18 cellular contexts compared by ENCODE assay signal in the genomic region with DNA sequence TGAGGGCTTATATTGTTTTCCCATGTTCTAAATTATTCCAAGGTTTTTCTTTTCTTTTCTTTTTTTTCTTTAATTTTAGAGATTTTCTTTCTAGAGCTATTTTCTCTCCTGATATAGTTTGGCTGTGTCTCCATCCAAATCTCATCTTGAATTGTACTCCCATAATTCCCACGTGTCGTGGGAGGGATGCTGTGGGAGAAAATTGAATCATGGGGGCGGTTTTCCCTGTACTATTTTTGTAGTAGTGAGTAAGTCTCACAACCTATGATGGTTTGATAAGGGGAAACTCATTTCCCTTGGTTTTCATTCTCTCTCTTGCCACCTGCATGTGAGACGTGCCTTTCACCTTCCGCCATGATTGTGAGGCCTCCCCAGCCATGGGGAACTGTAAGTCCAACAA.
DNase-seq lines count a peak whose midpoint lies in the region; ATAC-seq and TF ChIP-seq lines count a peak whose summit lies in the region.
"Had no signal": no experiment of that assay in that cellular context is flagged by ENCODE, and none has a peak within 500 bp of the region (broad histone marks: within the 10 kb centered on the region; RNA-seq: fewer than 3 reads in every experiment).

No MANE protein-coding gene starts in this region.

- H3K18ac ChIP-seq in H9 (ENCODE audit: insufficient read length, low read depth, low read length) (no peak overlapping the region), neuronal stem cell (ENCODE audit: low read length) (no peak overlapping the region)

- no peak overlapping the region for H3K4me3 Mint-ChIP-seq in H9
- H3K4me3 Mint-ChIP-seq: B cell; CD4-positive, alpha-beta T cell; CD8-positive, alpha-beta T cell had no signal

- no peaks in the 10 kb centered on the region for H3K9me3 ChIP-seq in H9 (ENCODE audit: control insufficient read depth, low read depth, low read length)
- H3K9me3 ChIP-seq in neuronal stem cell (replicated peaks in 1 of 2; ENCODE audit: control insufficient read depth in 2 of 2, insufficient read depth in 1 of 2, low read depth in 1 of 2, low read length in 2 of 2) = no peaks in the 10 kb centered on the region
- H3K9me3 ChIP-seq in lower lobe of right lung = no peaks in the 10 kb centered on the region
- H3K9me3 ChIP-seq: A549; BLaER1 treated with 17β-estradiol and CSF1 and Interleukin-3, amounts not matched to agents 10 nM and 100 nM; Caco-2 had no signal

- peak overlapping the region in 2 of 3 experiments; percentile 27 to 56; a peak in 1 of 7 replicates for H3K27ac Mint-ChIP-seq in H9
- H3K27ac Mint-ChIP-seq: B cell; CD4-positive, alpha-beta T cell; CD8-positive, alpha-beta T cell had no signal

- H4K20me1 ChIP-seq in H9 (ENCODE audit: control insufficient read depth, insufficient read depth, insufficient read length) = no peaks in the 10 kb centered on the region
- H4K20me1 ChIP-seq: BLaER1 treated with 17β-estradiol and CSF1 and Interleukin-3, amounts not matched to agents 10 nM and 100 nM had no signal

- no CpG with 5 or more reads among the region's 5 CpGs for WGBS in H9 (ENCODE audit: extremely low coverage, insufficient read length, low lambda C conversion rate)
- WGBS in neuronal stem cell (ENCODE audit: extremely low coverage in 2 of 2, insufficient read length in 2 of 2, insufficient replicate concordance in 1 of 2), 2 donors = no CpG with 5 or more reads among the region's 5 CpGs

- no peak overlapping the region for H3K4me3 ChIP-seq in neuronal stem cell (ENCODE audit: low read length in 2 of 2)
- no peak overlapping the region for H3K4me3 ChIP-seq in lower lobe of right lung
- H3K4me3 ChIP-seq: A549; BLaER1 treated with 17β-estradiol and CSF1 and Interleukin-3, amounts not matched to agents 10 nM and 100 nM had no signal

- H3K4ac ChIP-seq in H9 (ENCODE audit: low read depth, low read length) = no peak overlapping the region
- no peak overlapping the region for H3K4ac ChIP-seq in neuronal stem cell (ENCODE audit: low read length)

- H3K9ac ChIP-seq in H9 (ENCODE audit: extremely low read depth, insufficient read length, low read length) (no peak overlapping the region), neuronal stem cell (ENCODE audit: low read depth, low read length, poor library complexity) (no peak overlapping the region)
- H3K9ac ChIP-seq: BLaER1 treated with 17β-estradiol and CSF1 and Interleukin-3, amounts not matched to agents 10 nM and 100 nM had no signal

- H2BK12ac ChIP-seq in H9 (ENCODE audit: insufficient read length, low read depth, low read length) (no peak overlapping the region), neuronal stem cell (ENCODE audit: low read length) (no peak overlapping the region)

- no peak overlapping the region for H2BK15ac ChIP-seq in H9 (ENCODE audit: low read depth, low read length)
- no peak overlapping the region for H2BK15ac ChIP-seq in neuronal stem cell (ENCODE audit: low read length)

- no peak for ATAC-seq in lower lobe of right lung
- ATAC-seq: A549; CD8-positive, alpha-beta T cell had no signal

- no peak overlapping the region for H3K56ac ChIP-seq in H9 (ENCODE audit: insufficient read length, low read depth, low read length)

- TF ChIP-seq CTCF in H9 (conservative IDR thresholded peaks at IDR 0.05) (no peak), lower lobe of right lung (IDR thresholded peaks at IDR 0.05) (no peak)

- no peak overlapping the region for H3K27ac ChIP-seq in H9 (ENCODE audit: insufficient read length, low read depth, low read length)
- H3K27ac ChIP-seq in neuronal stem cell (replicated peaks; ENCODE audit: low read length) = no peak overlapping the region
- no peak overlapping the region for H3K27ac ChIP-seq in lower lobe of right lung
- H3K27ac ChIP-seq: 22Rv1; A549; BLaER1 treated with 17β-estradiol and CSF1 and Interleukin-3, amounts not matched to agents 10 nM and 100 nM; C4-2B had no signal

- H3K9me3 Mint-ChIP-seq in H9 = no peaks in the 10 kb centered on the region

- no peaks in the 10 kb centered on the region for H3K27me3 Mint-ChIP-seq in H9 (ENCODE audit: low read depth)
- H3K27me3 Mint-ChIP-seq: B cell; CD4-positive, alpha-beta T cell had no signal

- H3K79me1 ChIP-seq in H9 (ENCODE audit: insufficient read depth, low read depth, low read length, poor library complexity, severe bottlenecking) (no peaks in the 10 kb centered on the region), neuronal stem cell (ENCODE audit: low read depth, low read length) (no peaks in the 10 kb centered on the region)

- H3K4me2 ChIP-seq in H9 (ENCODE audit: insufficient read depth, insufficient read length, low read length) (no peak overlapping the region), neuronal stem cell (ENCODE audit: insufficient read depth, low read length, poor library complexity, severe bottlenecking) (no peak overlapping the region)
- H3K4me2 ChIP-seq: A549; BLaER1 treated with 17β-estradiol and CSF1 and Interleukin-3, amounts not matched to agents 10 nM and 100 nM had no signal

- no peak overlapping the region for H3K14ac ChIP-seq in H9 (ENCODE audit: insufficient read depth, low read length)
- H3K14ac ChIP-seq in neuronal stem cell (ENCODE audit: low read length) = no peak overlapping the region

- DNase-seq in H9 = no peak
- DNase-seq in RPMI7951 (ENCODE audit: low read depth) = peak; percentile 7
- no peak for DNase-seq in neuronal stem cell (ENCODE audit: low spot score)
- DNase-seq in lower lobe of right lung = no peak
- no peak for DNase-seq in HT-29 (ENCODE audit: low spot score)
- no peak for DNase-seq in T1000 (lab: John Stamatoyannopoulos, UW)
- DNase-seq: AML-193; Caco-2; Calu3; CD4-positive, alpha-beta T cell; CD8-positive, alpha-beta T cell; DMS79 treated with DMSO at 0.1 percent for 48 hours; GF-D8 had no signal

- H3K23me2 ChIP-seq in H9 (ENCODE audit: insufficient read length, low read depth, low read length, poor library complexity, severe bottlenecking) = no peaks in the 10 kb centered on the region

- H2BK120ac ChIP-seq in H9 (ENCODE audit: low read depth, low read length, poor library complexity, severe bottlenecking) = no peak overlapping the region
- no peak overlapping the region for H2BK120ac ChIP-seq in neuronal stem cell (ENCODE audit: low read depth, low read length)

- H2AK5ac ChIP-seq in H9 (ENCODE audit: insufficient read length, low read length) = no peak overlapping the region
- no peak overlapping the region for H2AK5ac ChIP-seq in neuronal stem cell (ENCODE audit: low read depth, low read length)

- H3K36me3 Mint-ChIP-seq in H9 (ENCODE audit: insufficient read depth in 1 of 3, low read depth in 3 of 3) = peaks cover 0 to 27% (median 8%) of the 10 kb centered on the region in 3 experiments; a peak in 5 of 7 replicates
- H3K36me3 Mint-ChIP-seq: CD8-positive, alpha-beta T cell had no signal

- H4K91ac ChIP-seq in H9 (ENCODE audit: insufficient read length, low read depth, low read length) (no peak overlapping the region), neuronal stem cell (ENCODE audit: low read depth, low read length, poor library complexity) (no peak overlapping the region)

- H3K79me2 ChIP-seq in H9 (ENCODE audit: insufficient read depth, low read length) = no peaks in the 10 kb centered on the region

- 0 out of 2 replicates have a peak, but pooled peaks cover 3% of the 10 kb centered on the region for H3K4me1 ChIP-seq in H9 (ENCODE audit: insufficient read depth, low read length)
- H3K4me1 ChIP-seq in neuronal stem cell (ENCODE audit: control insufficient read depth in 2 of 2, insufficient read depth in 1 of 2, low read depth in 1 of 2, low read length in 2 of 2) = no peaks in the 10 kb centered on the region
- H3K4me1 ChIP-seq in lower lobe of right lung = no peaks in the 10 kb centered on the region
- H3K4me1 ChIP-seq: A549; BLaER1 treated with 17β-estradiol and CSF1 and Interleukin-3, amounts not matched to agents 10 nM and 100 nM; Caco-2 had no signal

- H3K27me3 ChIP-seq in H9 (ENCODE audit: insufficient read depth, low read length) (no peaks in the 10 kb centered on the region), neuronal stem cell (ENCODE audit: control insufficient read depth in 3 of 3, insufficient read depth in 3 of 3, low read depth in 1 of 3, low read length in 3 of 3) (no peaks in the 10 kb centered on the region), lower lobe of right lung (ENCODE audit: low read depth) (no peaks in the 10 kb centered on the region)
- H3K27me3 ChIP-seq: BLaER1 treated with 17β-estradiol and CSF1 and Interleukin-3, amounts not matched to agents 10 nM and 100 nM had no signal

- H2AFZ ChIP-seq in H9 (ENCODE audit: low read length) = no peak overlapping the region
- H2AFZ ChIP-seq in neuronal stem cell (ENCODE audit: low read length) = peak overlapping the region; percentile 35

- H4K8ac ChIP-seq in H9 (replicated peaks; ENCODE audit: insufficient read length, low read depth, low read length) (no peak overlapping the region), neuronal stem cell (ENCODE audit: low read depth, low read length) (no peak overlapping the region)

- H3K36me3 ChIP-seq in neuronal stem cell (replicated peaks in 1 of 2; ENCODE audit: control insufficient read depth in 2 of 2, insufficient read depth in 2 of 2, low read length in 2 of 2) (no peaks in the 10 kb centered on the region), lower lobe of right lung (no peaks in the 10 kb centered on the region)
- H3K36me3 ChIP-seq: BLaER1 treated with 17β-estradiol and CSF1 and Interleukin-3, amounts not matched to agents 10 nM and 100 nM had no signal

- H3K23ac ChIP-seq in H9 (ENCODE audit: insufficient read length, low read depth, low read length) (no peak overlapping the region), neuronal stem cell (ENCODE audit: low read depth, low read length, poor library complexity) (no peak overlapping the region)

- H3K4me1 Mint-ChIP-seq in H9 = peaks cover 18 to 20% of the 10 kb centered on the region in 2 experiments
- H3K4me1 Mint-ChIP-seq: B cell had no signal

- intact Hi-C loops in lower lobe of right lung (cut with DNase I) = no loop called here

- no peak overlapping the region for H2BK5ac ChIP-seq in H9 (ENCODE audit: insufficient read length, low read length)
- H2BK5ac ChIP-seq in neuronal stem cell (ENCODE audit: low read length) = no peak overlapping the region

- no peak overlapping the region for H4K5ac ChIP-seq in H9 (ENCODE audit: insufficient read length, low read depth, low read length)

- no peak overlapping the region for H3T11ph ChIP-seq in H9 (ENCODE audit: low read length)

- no peak overlapping the region for H2BK20ac ChIP-seq in H9 (ENCODE audit: low read depth, low read length, poor library complexity, severe bottlenecking)
